24 cellular contexts compared by ENCODE assay signal in genomic region chr2:71693286-71694270, GRCh38.
"Had no signal": no experiment of that assay in that cellular context is flagged by ENCODE, and none has a peak within 500 bp of the region (broad histone marks: within the 10 kb centered on the region; RNA-seq: fewer than 3 reads in every experiment).

No MANE protein-coding gene starts in this region.

- H3K4me3 ChIP-seq: colonic mucosa, gastrocnemius medialis, tibial artery, uterus had no signal

- H3K9me3 Mint-ChIP-seq: activated CD4-positive, alpha-beta memory T cell treated with anti-CD3 and anti-CD28 coated beads, Interleukin-2, amount 10 ng/mL, durations not matched to agents 7 days and 5 days; activated naive CD4-positive, alpha-beta T cell treated with anti-CD3 and anti-CD28 coated beads for 36 hours; activated naive CD8-positive, alpha-beta T cell treated with anti-CD3 and anti-CD28 coated beads, Interleukin-2, amount 50 U/mL, for 24 hours; endodermal cell had no signal

- H3K36me3 ChIP-seq: brain microvascular endothelial cell, colonic mucosa, tibial artery, uterus had no signal

- H3K27ac ChIP-seq: brain microvascular endothelial cell, colonic mucosa, tibial artery, uterus had no signal

- H3K9me3 ChIP-seq: colonic mucosa, gastrocnemius medialis, tibial artery, uterus had no signal

- DNase-seq: activated CD4-positive, alpha-beta memory T cell treated with anti-CD3 and anti-CD28 coated beads, Interleukin-2, amount 10 ng/mL, durations not matched to agents 7 days and 5 days; activated CD4-positive, alpha-beta T cell treated with anti-CD3 and anti-CD28 coated beads for 48 hours; activated CD4-positive, CD25-positive, alpha-beta regulatory T cell; activated CD8-positive, alpha-beta memory T cell treated with anti-CD3 and anti-CD28 coated beads, Interleukin-2, amount 10 ng/mL, durations not matched to agents 7 days and 5 days; activated naive CD4-positive, alpha-beta T cell treated with anti-CD3 and anti-CD28 coated beads for 36 hours; activated naive CD8-positive, alpha-beta T cell treated with anti-CD3 and anti-CD28 coated beads, Interleukin-2, amount 50 U/mL, for 24 hours; anterior cingulate cortex; brain microvascular endothelial cell; central memory CD4-positive, alpha-beta T cell; colonic mucosa; head of caudate nucleus; mesenchymal stem cell; nucleus accumbens; retina; stimulated activated CD4-positive, alpha-beta T cell treated with anti-CD3 and anti-CD28 coated beads, Interleukin-2, amount 100 ng/mL, for 24 hours; stimulated activated naive CD8-positive, alpha-beta T cell treated with anti-CD3 and anti-CD28 coated beads, Interleukin-15, Interleukin-2, amounts not matched to agents 100 U/mL and 50 U/mL, for 24 hours; substantia nigra; T-helper 1 cell; T-helper 9 cell; uterus had no signal

- H3K4me1 ChIP-seq: colonic mucosa, uterus had no signal

- H3K27me3 ChIP-seq: brain microvascular endothelial cell, colonic mucosa, gastrocnemius medialis, tibial artery, uterus had no signal

- H3K4me3 Mint-ChIP-seq: activated CD4-positive, alpha-beta memory T cell treated with anti-CD3 and anti-CD28 coated beads, Interleukin-2, amount 10 ng/mL, durations not matched to agents 7 days and 5 days; activated CD8-positive, alpha-beta memory T cell treated with anti-CD3 and anti-CD28 coated beads, Interleukin-2, amount 10 ng/mL, durations not matched to agents 7 days and 5 days; activated naive CD4-positive, alpha-beta T cell treated with anti-CD3 and anti-CD28 coated beads for 36 hours; activated naive CD8-positive, alpha-beta T cell treated with anti-CD3 and anti-CD28 coated beads, Interleukin-2, amount 50 U/mL, for 24 hours; endodermal cell; naive thymus-derived CD8-positive, alpha-beta T cell had no signal

- H3K36me3 Mint-ChIP-seq: activated CD8-positive, alpha-beta memory T cell treated with anti-CD3 and anti-CD28 coated beads, Interleukin-2, amount 10 ng/mL, durations not matched to agents 7 days and 5 days; naive thymus-derived CD8-positive, alpha-beta T cell had no signal

- ATAC-seq: activated CD8-positive, alpha-beta memory T cell treated with anti-CD3 and anti-CD28 coated beads, Interleukin-2, amount 10 ng/mL, durations not matched to agents 7 days and 5 days; activated naive CD8-positive, alpha-beta T cell treated with anti-CD3 and anti-CD28 coated beads, Interleukin-2, amount 50 U/mL, for 24 hours; gastrocnemius medialis; naive thymus-derived CD8-positive, alpha-beta T cell; stimulated activated naive CD8-positive, alpha-beta T cell treated with anti-CD3 and anti-CD28 coated beads, Interleukin-15, Interleukin-2, amounts not matched to agents 100 U/mL and 50 U/mL, for 24 hours had no signal

- H3K4me1 Mint-ChIP-seq: activated CD4-positive, alpha-beta memory T cell treated with anti-CD3 and anti-CD28 coated beads, Interleukin-2, amount 10 ng/mL, durations not matched to agents 7 days and 5 days; activated CD8-positive, alpha-beta memory T cell treated with anti-CD3 and anti-CD28 coated beads, Interleukin-2, amount 10 ng/mL, durations not matched to agents 7 days and 5 days; activated naive CD8-positive, alpha-beta T cell treated with anti-CD3 and anti-CD28 coated beads, Interleukin-2, amount 50 U/mL, for 24 hours had no signal

- H3K27ac Mint-ChIP-seq: activated CD4-positive, alpha-beta memory T cell treated with anti-CD3 and anti-CD28 coated beads, Interleukin-2, amount 10 ng/mL, durations not matched to agents 7 days and 5 days; activated CD8-positive, alpha-beta memory T cell treated with anti-CD3 and anti-CD28 coated beads, Interleukin-2, amount 10 ng/mL, durations not matched to agents 7 days and 5 days; activated naive CD4-positive, alpha-beta T cell treated with anti-CD3 and anti-CD28 coated beads for 36 hours; activated naive CD8-positive, alpha-beta T cell treated with anti-CD3 and anti-CD28 coated beads, Interleukin-2, amount 50 U/mL, for 24 hours; naive thymus-derived CD8-positive, alpha-beta T cell had no signal

- H3K27me3 Mint-ChIP-seq: activated CD4-positive, alpha-beta memory T cell treated with anti-CD3 and anti-CD28 coated beads, Interleukin-2, amount 10 ng/mL, durations not matched to agents 7 days and 5 days; activated naive CD8-positive, alpha-beta T cell treated with anti-CD3 and anti-CD28 coated beads, Interleukin-2, amount 50 U/mL, for 24 hours had no signal
